Comparison of ENCODE assay signal across 8 cellular contexts in genomic region chr7:128672927-128673517, GRCh38. TPM values are rescaled to one million over a fixed set of nuclear protein-coding genes. Genes with fewer than 3 reads are reported as not detected.
DNase-seq lines count a peak whose midpoint lies in the region; ATAC-seq, FAIRE-seq and TF ChIP-seq lines count a peak whose summit lies in the region.

No MANE protein-coding gene starts in this region.

- BruUV-seq in K562 (replicated peaks; lab: Mats Ljungman, UMichigan), result no TSS peak

- peaks cover 0 to 6% of the 10 kb centered on the region in 2 experiments; a peak in 1 of 5 replicates for H3K4me1 ChIP-seq in K562 (replicated peaks in 1 of 2; ENCODE audit: control insufficient read depth in 2 of 2, insufficient read depth in 2 of 2, low read length in 2 of 2)
- H3K4me1 ChIP-seq in CD8-positive, alpha-beta memory T cell (ENCODE audit: insufficient read depth, low read length), result no peaks in the 10 kb centered on the region

- H3K4me2 ChIP-seq in K562 (ENCODE audit: insufficient read depth, low read length), result peak overlapping the region; percentile 54

- no peaks in the 10 kb centered on the region for H3K9me3 Mint-ChIP-seq in CD8-positive, alpha-beta memory T cell

- DNase-seq in D341Med (ENCODE audit: low spot score) (peak; percentile 75), KBM-7 (peak; percentile 28), K562 (ENCODE audit: extremely low read depth in 1 of 4, low spot score in 3 of 4) (peak; percentile 42 to 68 (median 58)), left kidney (ENCODE audit: low read depth, low spot score) (peak; percentile 75), T1000 (lab: John Stamatoyannopoulos, UW) (no peak)
- DNase-seq in CD8-positive, alpha-beta memory T cell, result no peak

- 3% methylated on average over 7 of the region's 7 CpGs for WGBS in K562 (ENCODE audit: insufficient coverage, low coverage, missing lambda C conversion rate)

- peak; percentile 94 for ATAC-seq in K562
- ATAC-seq in GM18909 (IDR thresholded peaks at IDR 0.05; ENCODE audit: poor library complexity, unreplicated experiment), result no peak
- no peak for ATAC-seq in GM21529 (IDR thresholded peaks at IDR 0.05; ENCODE audit: unreplicated experiment)

- H3K36me3 Mint-ChIP-seq in CD8-positive, alpha-beta memory T cell, result no peaks in the 10 kb centered on the region

- peak; percentile 73 to 90 (median 81) for TF ChIP-seq CTCF in K562 (IDR thresholded peaks at IDR 0.05 in 2 of 3, conservative IDR thresholded peaks at IDR 0.05 in 1 of 3; ENCODE audit: insufficient read depth in 2 of 3, low read depth in 1 of 3, low read length in 3 of 3)

- no peaks in the 10 kb centered on the region for H3K9me3 ChIP-seq in K562 (replicated peaks; ENCODE audit: control insufficient read depth, insufficient read depth, low read depth, low read length)
- H3K9me3 ChIP-seq in CD8-positive, alpha-beta memory T cell (ENCODE audit: low read length), result no peaks in the 10 kb centered on the region

- H2AFZ ChIP-seq in K562 (ENCODE audit: low read depth, low read length), result peak overlapping the region; percentile 61

- H3K27ac Mint-ChIP-seq in CD8-positive, alpha-beta memory T cell, result no peak overlapping the region

- H3K79me2 ChIP-seq in K562 (ENCODE audit: control insufficient read depth, insufficient read depth, low read length), result no peaks in the 10 kb centered on the region

- TF ChIP-seq POLR2A in K562 (conservative IDR thresholded peaks at IDR 0.05), result no peak

- peak; percentile 70 for FAIRE-seq in K562 (lab: Jason Lieb, UNC)

- POLR2A ChIA-PET in K562 (lab: Yijun Ruan, JAX), result interaction anchor here (0.9 to 1.2 kb wide), 2 partner anchors 8 to 11 kb away, joined by 3 read pairs; no protein-coding TSS in a partner anchor
- POLR2A ChIA-PET in CD8-positive, alpha-beta memory T cell (lab: Charles Lee), result no interaction called here

- in situ Hi-C loops in KBM-7 (cut with MboI; ENCODE audit: low pct_unique_long_range_greater_than_20kb, low sequenced_read_pairs) (no loop called here), K562 (cut with MboI) (loop anchor here (10.0 kb wide), 1 partner anchor 198 kb away; the partner anchor contains the start of gene METTL2B)

- no peak overlapping the region for H3K27ac ChIP-seq in K562 (ENCODE audit: extremely low read depth, low read depth, low read length)
- H3K27ac ChIP-seq in CD8-positive, alpha-beta memory T cell (ENCODE audit: low read depth, low read length), result no peak overlapping the region

- intact Hi-C loops in K562 (cut with micrococcal nuclease), result loop anchor here (2.0 kb wide), 1 partner anchor 210 kb away; no protein-coding TSS in a partner anchor

- TF ChIP-seq EP300 in K562 (IDR thresholded peaks at IDR 0.05; ENCODE audit: low read length), result no peak

- no peaks in the 10 kb centered on the region for H4K20me1 ChIP-seq in K562 (replicated peaks; ENCODE audit: control insufficient read depth, insufficient read depth, low read length)

- peaks cover 6 to 10% (median 7%) of the 10 kb centered on the region in 3 donors for H3K4me1 Mint-ChIP-seq in CD8-positive, alpha-beta memory T cell

- no peak overlapping the region for H3K4me3 ChIP-seq in K562
- H3K4me3 ChIP-seq in CD8-positive, alpha-beta memory T cell (ENCODE audit: low read length), result no peak overlapping the region

- CTCF ChIA-PET in K562 (lab: Yijun Ruan, JAX; ENCODE audit: low intra/inter-chr PET ratio), result no interaction called here
- CTCF ChIA-PET in CD8-positive, alpha-beta memory T cell (lab: Charles Lee), result no interaction called here

- H3K9me1 ChIP-seq in K562 (ENCODE audit: control insufficient read depth, insufficient read depth, low read length), result no peaks in the 10 kb centered on the region

- TF ChIP-seq RAD21 in K562 (CRISPR knock-in tag; conservative IDR thresholded peaks at IDR 0.05 in 1 of 2, IDR thresholded peaks at IDR 0.05 in 1 of 2), result peak in 1 of 2 experiments; percentile 65; a peak in 2 of 4 replicates

- H3K4me3 Mint-ChIP-seq in CD8-positive, alpha-beta memory T cell, result peak overlapping the region in 1 of 7 donors; percentile 52

- no peaks in the 10 kb centered on the region for H3K36me3 ChIP-seq in K562 (ENCODE audit: control insufficient read depth, insufficient read depth, low read length)
- H3K36me3 ChIP-seq in CD8-positive, alpha-beta memory T cell (ENCODE audit: insufficient read depth, low read length), result no peaks in the 10 kb centered on the region

- H3K27me3 Mint-ChIP-seq in CD8-positive, alpha-beta memory T cell, result peaks cover 11 to 19% of the 10 kb centered on the region in 2 donors

- peaks cover 10 to 45% of the 10 kb centered on the region in 2 experiments; a peak in 4 of 5 replicates for H3K27me3 ChIP-seq in K562 (ENCODE audit: control insufficient read depth in 2 of 2, insufficient read depth in 2 of 2, low read length in 2 of 2)
- H3K27me3 ChIP-seq in CD8-positive, alpha-beta memory T cell (ENCODE audit: insufficient read depth, low read length, poor library complexity, severe bottlenecking), result peaks cover 10% of the 10 kb centered on the region

- no peak overlapping the region for H3K9ac ChIP-seq in K562 (ENCODE audit: insufficient read depth in 1 of 2, low read depth in 2 of 2, low read length in 2 of 2)

TF ChIP-seq in K562, 482 proteins besides CTCF, POLR2A, EP300 and RAD21 (continues in another document):
- TF ChIP-seq POLR3A (IDR thresholded peaks at IDR 0.05; ENCODE audit: borderline replicate concordance, extremely low read depth, insufficient read depth, insufficient read length) (no peak), ZFP30 (CRISPR knock-in tag; IDR thresholded peaks at IDR 0.05; ENCODE audit: borderline replicate concordance) (no peak), FOXJ2 (tag; IDR thresholded peaks at IDR 0.05) (no peak), RB1 (IDR thresholded peaks at IDR 0.05; ENCODE audit: low read depth) (peak; percentile 28; the same call in 1 of the 2 replicates), ZNF431 (CRISPR knock-in tag; IDR thresholded peaks at IDR 0.05) (no peak), RBM17 (IDR thresholded peaks at IDR 0.05; ENCODE audit: borderline replicate concordance, low read depth, low read length) (no peak), KLF13 (tag; IDR thresholded peaks at IDR 0.05; ENCODE audit: borderline replicate concordance, low read depth) (no peak), GABPA (tag; conservative IDR thresholded peaks at IDR 0.05; ENCODE audit: low read depth) (no peak), ZMIZ1 (IDR thresholded peaks at IDR 0.05; ENCODE audit: low read depth in 2 of 2, low read length in 2 of 2) (no peak), ZNF512 (tag; IDR thresholded peaks at IDR 0.05) (no peak)

RNA-seq across cellular contexts. Expression of gene GARIN1A, which starts 0.9 kb away (rescaled TPM):
- 0.12 and 0.33 TPM in 2 replicates for total RNA-seq in K562 (2011; cell fraction: chromatin; rRNA removed; ENCODE audit: low replicate concordance)
- under 0.01 and 0.13 TPM in 2 replicates for total RNA-seq in K562 (2011; cell fraction: nucleolus; rRNA removed)
- 0.15 TPM in 2 replicates for total RNA-seq in K562 (2011; cell fraction: nucleoplasm; rRNA removed)
- total RNA-seq in K562 (2014; rRNA removed), result not detected in 2 replicates
- 0.04 and 0.16 TPM in 2 replicates for total RNA-seq in K562 (2014; rRNA removed; fragmentation: Illumina TruSeq; extraction: Trizol)
- total RNA-seq in K562 (2015; rRNA removed; fragmentation: Illumina TruSeq; extraction: Trizol), result 0.04 and 0.07 TPM in 2 replicates
- total RNA-seq in K562 (2021), result 0.25 TPM in 1 of 2 replicates, not detected in the other
- polyA plus RNA-seq in K562 (2011; rRNA removed), result 0.04 TPM in 1 of 2 replicates, not detected in the other
- under 0.01 TPM in 1 of 2 replicates, not detected in the other for polyA plus RNA-seq in K562 (2011; cell fraction: cytosol; rRNA removed)
- polyA plus RNA-seq in K562 (2011; cell fraction: nucleus; rRNA removed), result 0.06 TPM in 2 replicates
- 0.04 and 0.39 TPM in 2 replicates for polyA plus RNA-seq in K562 (2012)
- not detected in 2 replicates for polyA plus RNA-seq in K562 (2014; fragmentation: Illumina TruSeq; extraction: Trizol)
- under 1 TPM; 0.01 TPM for polyA plus RNA-seq in K562 (2014; fragmentation: Nextera tagmentation; extraction: Ambion mirVana)
- 0.41 TPM in 1 of 2 replicates, not detected in the other for polyA plus RNA-seq in K562 (2014; rRNA removed)
- polyA minus RNA-seq in K562 (2011; rRNA and poly(A)+ RNA removed), result not detected in 2 replicates
- not detected in 2 replicates for polyA minus RNA-seq in K562 (2011; cell fraction: cytosol; rRNA and poly(A)+ RNA removed)
- not detected in 2 replicates for polyA minus RNA-seq in K562 (2011; cell fraction: nucleus; rRNA and poly(A)+ RNA removed)
- total RNA-seq in CD8-positive, alpha-beta memory T cell, result under 1 TPM; 0.22 to 0.61 TPM
- polyA plus RNA-seq in CD8-positive, alpha-beta memory T cell, result 0.37 TPM

Comparison
In these comparisons a context has a peak if more than half of its experiments do, and no peak if none do; other contexts are left out.
1. DNase-seq: peak in D341Med (single experiment), KBM-7 (single experiment), K562 (4 of 4) and left kidney (single experiment); none in CD8-positive, alpha-beta memory T cell (0 of 5) and T1000 (single experiment).